ENCODE assay signal across 1 cellular context in the genomic region with DNA sequence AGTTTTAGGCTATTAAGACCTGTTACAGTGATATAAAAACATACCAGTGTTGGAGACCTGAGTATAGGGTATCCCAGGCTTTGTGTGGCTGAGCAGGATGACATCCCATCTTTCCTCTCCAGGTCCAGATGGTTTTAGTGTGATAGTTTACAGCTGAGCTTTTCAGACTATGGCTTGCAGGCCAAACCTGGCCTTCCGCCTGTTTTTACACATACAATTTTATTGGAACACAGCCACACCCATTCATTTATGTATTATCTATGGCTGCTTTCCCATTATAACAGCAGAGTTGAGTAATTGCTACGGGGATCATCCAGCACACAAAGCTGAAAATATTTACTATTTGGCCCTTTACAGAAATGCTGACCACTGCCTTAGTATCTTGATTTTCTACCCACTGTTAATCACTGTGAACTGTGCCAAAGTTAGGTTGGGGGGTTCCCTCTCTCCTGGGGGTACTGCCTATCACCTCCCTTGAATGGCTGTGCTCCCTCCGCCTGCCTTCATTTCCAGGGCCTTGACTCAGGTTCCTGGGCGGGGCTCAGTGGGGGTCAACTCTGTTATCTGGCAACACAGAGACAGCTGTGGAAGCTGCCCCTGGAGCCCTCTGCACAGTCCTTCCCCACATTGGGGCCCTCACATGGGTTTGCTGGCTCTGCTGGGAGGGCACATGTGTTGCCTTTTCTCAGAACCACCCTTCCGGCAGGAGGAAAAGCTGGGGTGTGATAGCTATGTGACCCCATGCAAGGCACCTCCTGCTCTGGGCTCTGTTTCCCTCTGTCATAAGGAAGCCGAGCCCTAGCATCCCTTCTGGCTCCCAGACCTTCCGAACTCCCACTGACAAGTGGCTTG.
A peak's percentile ranks its signal among the peaks of the same experiment; 100 is the strongest.
TF ChIP-seq lines count a peak whose summit lies in the region.

No MANE protein-coding gene starts in this region.

TF ChIP-seq in K562, 482 proteins besides CTCF, POLR2A, EP300 and RAD21 (continued from another document and continues in another):
- TF ChIP-seq, protein P1, sequence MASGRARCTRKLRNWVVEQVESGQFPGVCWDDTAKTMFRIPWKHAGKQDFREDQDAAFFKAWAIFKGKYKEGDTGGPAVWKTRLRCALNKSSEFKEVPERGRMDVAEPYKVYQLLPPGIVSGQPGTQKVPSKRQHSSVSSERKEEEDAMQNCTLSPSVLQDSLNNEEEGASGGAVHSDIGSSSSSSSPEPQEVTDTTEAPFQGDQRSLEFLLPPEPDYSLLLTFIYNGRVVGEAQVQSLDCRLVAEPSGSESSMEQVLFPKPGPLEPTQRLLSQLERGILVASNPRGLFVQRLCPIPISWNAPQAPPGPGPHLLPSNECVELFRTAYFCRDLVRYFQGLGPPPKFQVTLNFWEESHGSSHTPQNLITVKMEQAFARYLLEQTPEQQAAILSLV (tag; IDR thresholded peaks at IDR 0.05): no peak
- TF ChIP-seq SETDB1 (IDR thresholded peaks at IDR 0.05; ENCODE audit: low read length): no peak
- no peak for TF ChIP-seq PRMT5 (CRISPR knock-in tag; IDR thresholded peaks at IDR 0.05)
- no peak for TF ChIP-seq SRSF1 (IDR thresholded peaks at IDR 0.05; ENCODE audit: low read depth, low read length)
- TF ChIP-seq, protein P2, sequence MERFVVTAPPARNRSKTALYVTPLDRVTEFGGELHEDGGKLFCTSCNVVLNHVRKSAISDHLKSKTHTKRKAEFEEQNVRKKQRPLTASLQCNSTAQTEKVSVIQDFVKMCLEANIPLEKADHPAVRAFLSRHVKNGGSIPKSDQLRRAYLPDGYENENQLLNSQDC (CRISPR knock-in tag; IDR thresholded peaks at IDR 0.05): no peak
- TF ChIP-seq, protein P3, sequence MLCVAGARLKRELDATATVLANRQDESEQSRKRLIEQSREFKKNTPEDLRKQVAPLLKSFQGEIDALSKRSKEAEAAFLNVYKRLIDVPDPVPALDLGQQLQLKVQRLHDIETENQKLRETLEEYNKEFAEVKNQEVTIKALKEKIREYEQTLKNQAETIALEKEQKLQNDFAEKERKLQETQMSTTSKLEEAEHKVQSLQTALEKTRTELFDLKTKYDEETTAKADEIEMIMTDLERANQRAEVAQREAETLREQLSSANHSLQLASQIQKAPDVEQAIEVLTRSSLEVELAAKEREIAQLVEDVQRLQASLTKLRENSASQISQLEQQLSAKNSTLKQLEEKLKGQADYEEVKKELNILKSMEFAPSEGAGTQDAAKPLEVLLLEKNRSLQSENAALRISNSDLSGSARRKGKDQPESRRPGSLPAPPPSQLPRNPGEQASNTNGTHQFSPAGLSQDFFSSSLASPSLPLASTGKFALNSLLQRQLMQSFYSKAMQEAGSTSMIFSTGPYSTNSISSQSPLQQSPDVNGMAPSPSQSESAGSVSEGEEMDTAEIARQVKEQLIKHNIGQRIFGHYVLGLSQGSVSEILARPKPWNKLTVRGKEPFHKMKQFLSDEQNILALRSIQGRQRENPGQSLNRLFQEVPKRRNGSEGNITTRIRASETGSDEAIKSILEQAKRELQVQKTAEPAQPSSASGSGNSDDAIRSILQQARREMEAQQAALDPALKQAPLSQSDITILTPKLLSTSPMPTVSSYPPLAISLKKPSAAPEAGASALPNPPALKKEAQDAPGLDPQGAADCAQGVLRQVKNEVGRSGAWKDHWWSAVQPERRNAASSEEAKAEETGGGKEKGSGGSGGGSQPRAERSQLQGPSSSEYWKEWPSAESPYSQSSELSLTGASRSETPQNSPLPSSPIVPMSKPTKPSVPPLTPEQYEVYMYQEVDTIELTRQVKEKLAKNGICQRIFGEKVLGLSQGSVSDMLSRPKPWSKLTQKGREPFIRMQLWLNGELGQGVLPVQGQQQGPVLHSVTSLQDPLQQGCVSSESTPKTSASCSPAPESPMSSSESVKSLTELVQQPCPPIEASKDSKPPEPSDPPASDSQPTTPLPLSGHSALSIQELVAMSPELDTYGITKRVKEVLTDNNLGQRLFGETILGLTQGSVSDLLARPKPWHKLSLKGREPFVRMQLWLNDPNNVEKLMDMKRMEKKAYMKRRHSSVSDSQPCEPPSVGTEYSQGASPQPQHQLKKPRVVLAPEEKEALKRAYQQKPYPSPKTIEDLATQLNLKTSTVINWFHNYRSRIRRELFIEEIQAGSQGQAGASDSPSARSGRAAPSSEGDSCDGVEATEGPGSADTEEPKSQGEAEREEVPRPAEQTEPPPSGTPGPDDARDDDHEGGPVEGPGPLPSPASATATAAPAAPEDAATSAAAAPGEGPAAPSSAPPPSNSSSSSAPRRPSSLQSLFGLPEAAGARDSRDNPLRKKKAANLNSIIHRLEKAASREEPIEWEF (CRISPR knock-in tag; IDR thresholded peaks at IDR 0.05): no peak
- no peak for TF ChIP-seq WHSC1 (IDR thresholded peaks at IDR 0.05; ENCODE audit: low read length)
- no peak for TF ChIP-seq NFATC3 (IDR thresholded peaks at IDR 0.05)
- peak; percentile 65; the same call in 1 of the 2 replicates for TF ChIP-seq CBFB (CRISPR knock-in tag; IDR thresholded peaks at IDR 0.05)
- TF ChIP-seq PHB (CRISPR knock-in tag; IDR thresholded peaks at IDR 0.05): no peak
- peak; percentile 94 for TF ChIP-seq MYNN (IDR thresholded peaks at IDR 0.05)
- no peak for TF ChIP-seq MYNN (CRISPR knock-in tag; IDR thresholded peaks at IDR 0.05)
- no peak for TF ChIP-seq ILF3 (IDR thresholded peaks at IDR 0.05; ENCODE audit: borderline replicate concordance)
- TF ChIP-seq SMARCA4 (IDR thresholded peaks at IDR 0.05): peak; percentile 83
- no peak for TF ChIP-seq BRD4 (IDR thresholded peaks at IDR 0.05)
- TF ChIP-seq ZNF316 (IDR thresholded peaks at IDR 0.05): peak; percentile 41; the same call in 1 of the 2 replicates
- TF ChIP-seq ARID2 (IDR thresholded peaks at IDR 0.05): no peak
- no peak for TF ChIP-seq CBX8 (IDR thresholded peaks at IDR 0.05; ENCODE audit: borderline replicate concordance, extremely low read depth, low read depth, low read length, poor library complexity, severe bottlenecking)
- no peak for TF ChIP-seq SREBF2 (CRISPR knock-in tag; IDR thresholded peaks at IDR 0.05)
- TF ChIP-seq ZNF696 (CRISPR knock-in tag; conservative IDR thresholded peaks at IDR 0.05): no peak
- no peak for TF ChIP-seq DIDO1 (tag; IDR thresholded peaks at IDR 0.05; ENCODE audit: low read depth)
- TF ChIP-seq MYC (IDR thresholded peaks at IDR 0.05; ENCODE audit: low read depth, low read length): peak; percentile 74; the same call in 1 of the 2 replicates
- no peak for TF ChIP-seq MYC (CRISPR knock-in tag; IDR thresholded peaks at IDR 0.05; ENCODE audit: borderline replicate concordance, low read depth)
- no peak for TF ChIP-seq TSC22D4 (tag; IDR thresholded peaks at IDR 0.05)
- no peak for TF ChIP-seq GABPB1 (CRISPR knock-in tag; IDR thresholded peaks at IDR 0.05)
- TF ChIP-seq ZFP91 (CRISPR knock-in tag; IDR thresholded peaks at IDR 0.05): no peak
- TF ChIP-seq ZBTB8A (IDR thresholded peaks at IDR 0.05; ENCODE audit: partially characterized antibody): no peak
- no peak for TF ChIP-seq RHOXF2B (CRISPR knock-in tag; conservative IDR thresholded peaks at IDR 0.05)
- no peak for TF ChIP-seq MCM7 (IDR thresholded peaks at IDR 0.05)
- no peak for TF ChIP-seq MIER1 (IDR thresholded peaks at IDR 0.05; ENCODE audit: low read depth)
- TF ChIP-seq ZNF347 (CRISPR knock-in tag; IDR thresholded peaks at IDR 0.05; ENCODE audit: low read depth): no peak
- TF ChIP-seq HEY1 (CRISPR knock-in tag; IDR thresholded peaks at IDR 0.05; ENCODE audit: borderline replicate concordance): no peak
- no peak for TF ChIP-seq TEAD2 (tag; IDR thresholded peaks at IDR 0.05)
- no peak for TF ChIP-seq NBN (IDR thresholded peaks at IDR 0.05; ENCODE audit: low read depth)
- TF ChIP-seq RBM15 (IDR thresholded peaks at IDR 0.05; ENCODE audit: insufficient read depth, low read length): no peak
- no peak for TF ChIP-seq ZNF174 (CRISPR knock-in tag; IDR thresholded peaks at IDR 0.05)
- no peak for TF ChIP-seq SIX5 (IDR thresholded peaks at IDR 0.05; ENCODE audit: borderline replicate concordance in 1 of 2, insufficient read depth in 1 of 2, low read depth in 1 of 2, low read length in 2 of 2)
- 0 out of 2 replicates have a peak, but pooled peaks have one; percentile 67 for TF ChIP-seq ELF4 (CRISPR knock-in tag; IDR thresholded peaks at IDR 0.05)
- TF ChIP-seq, protein P4, sequence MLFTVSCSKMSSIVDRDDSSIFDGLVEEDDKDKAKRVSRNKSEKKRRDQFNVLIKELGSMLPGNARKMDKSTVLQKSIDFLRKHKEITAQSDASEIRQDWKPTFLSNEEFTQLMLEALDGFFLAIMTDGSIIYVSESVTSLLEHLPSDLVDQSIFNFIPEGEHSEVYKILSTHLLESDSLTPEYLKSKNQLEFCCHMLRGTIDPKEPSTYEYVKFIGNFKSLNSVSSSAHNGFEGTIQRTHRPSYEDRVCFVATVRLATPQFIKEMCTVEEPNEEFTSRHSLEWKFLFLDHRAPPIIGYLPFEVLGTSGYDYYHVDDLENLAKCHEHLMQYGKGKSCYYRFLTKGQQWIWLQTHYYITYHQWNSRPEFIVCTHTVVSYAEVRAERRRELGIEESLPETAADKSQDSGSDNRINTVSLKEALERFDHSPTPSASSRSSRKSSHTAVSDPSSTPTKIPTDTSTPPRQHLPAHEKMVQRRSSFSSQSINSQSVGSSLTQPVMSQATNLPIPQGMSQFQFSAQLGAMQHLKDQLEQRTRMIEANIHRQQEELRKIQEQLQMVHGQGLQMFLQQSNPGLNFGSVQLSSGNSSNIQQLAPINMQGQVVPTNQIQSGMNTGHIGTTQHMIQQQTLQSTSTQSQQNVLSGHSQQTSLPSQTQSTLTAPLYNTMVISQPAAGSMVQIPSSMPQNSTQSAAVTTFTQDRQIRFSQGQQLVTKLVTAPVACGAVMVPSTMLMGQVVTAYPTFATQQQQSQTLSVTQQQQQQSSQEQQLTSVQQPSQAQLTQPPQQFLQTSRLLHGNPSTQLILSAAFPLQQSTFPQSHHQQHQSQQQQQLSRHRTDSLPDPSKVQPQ (CRISPR knock-in tag; IDR thresholded peaks at IDR 0.05; ENCODE audit: borderline replicate concordance): 0 out of 2 replicates have a peak, but pooled peaks have one; percentile 39
- TF ChIP-seq DACH1 (IDR thresholded peaks at IDR 0.05; ENCODE audit: partially characterized antibody): peak; percentile 96
- TF ChIP-seq, protein P5, sequence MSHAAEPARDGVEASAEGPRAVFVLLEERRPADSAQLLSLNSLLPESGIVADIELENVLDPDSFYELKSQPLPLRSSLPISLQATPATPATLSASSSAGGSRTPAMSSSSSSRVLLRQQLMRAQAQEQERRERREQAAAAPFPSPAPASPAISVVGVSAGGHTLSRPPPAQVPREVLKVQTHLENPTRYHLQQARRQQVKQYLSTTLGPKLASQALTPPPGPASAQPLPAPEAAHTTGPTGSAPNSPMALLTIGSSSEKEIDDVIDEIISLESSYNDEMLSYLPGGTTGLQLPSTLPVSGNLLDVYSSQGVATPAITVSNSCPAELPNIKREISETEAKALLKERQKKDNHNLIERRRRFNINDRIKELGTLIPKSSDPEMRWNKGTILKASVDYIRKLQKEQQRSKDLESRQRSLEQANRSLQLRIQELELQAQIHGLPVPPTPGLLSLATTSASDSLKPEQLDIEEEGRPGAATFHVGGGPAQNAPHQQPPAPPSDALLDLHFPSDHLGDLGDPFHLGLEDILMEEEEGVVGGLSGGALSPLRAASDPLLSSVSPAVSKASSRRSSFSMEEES (CRISPR knock-in tag; IDR thresholded peaks at IDR 0.05): no peak
- no peak for TF ChIP-seq HNRNPL (IDR thresholded peaks at IDR 0.05; ENCODE audit: low read depth, low read length)
- TF ChIP-seq, protein P6, sequence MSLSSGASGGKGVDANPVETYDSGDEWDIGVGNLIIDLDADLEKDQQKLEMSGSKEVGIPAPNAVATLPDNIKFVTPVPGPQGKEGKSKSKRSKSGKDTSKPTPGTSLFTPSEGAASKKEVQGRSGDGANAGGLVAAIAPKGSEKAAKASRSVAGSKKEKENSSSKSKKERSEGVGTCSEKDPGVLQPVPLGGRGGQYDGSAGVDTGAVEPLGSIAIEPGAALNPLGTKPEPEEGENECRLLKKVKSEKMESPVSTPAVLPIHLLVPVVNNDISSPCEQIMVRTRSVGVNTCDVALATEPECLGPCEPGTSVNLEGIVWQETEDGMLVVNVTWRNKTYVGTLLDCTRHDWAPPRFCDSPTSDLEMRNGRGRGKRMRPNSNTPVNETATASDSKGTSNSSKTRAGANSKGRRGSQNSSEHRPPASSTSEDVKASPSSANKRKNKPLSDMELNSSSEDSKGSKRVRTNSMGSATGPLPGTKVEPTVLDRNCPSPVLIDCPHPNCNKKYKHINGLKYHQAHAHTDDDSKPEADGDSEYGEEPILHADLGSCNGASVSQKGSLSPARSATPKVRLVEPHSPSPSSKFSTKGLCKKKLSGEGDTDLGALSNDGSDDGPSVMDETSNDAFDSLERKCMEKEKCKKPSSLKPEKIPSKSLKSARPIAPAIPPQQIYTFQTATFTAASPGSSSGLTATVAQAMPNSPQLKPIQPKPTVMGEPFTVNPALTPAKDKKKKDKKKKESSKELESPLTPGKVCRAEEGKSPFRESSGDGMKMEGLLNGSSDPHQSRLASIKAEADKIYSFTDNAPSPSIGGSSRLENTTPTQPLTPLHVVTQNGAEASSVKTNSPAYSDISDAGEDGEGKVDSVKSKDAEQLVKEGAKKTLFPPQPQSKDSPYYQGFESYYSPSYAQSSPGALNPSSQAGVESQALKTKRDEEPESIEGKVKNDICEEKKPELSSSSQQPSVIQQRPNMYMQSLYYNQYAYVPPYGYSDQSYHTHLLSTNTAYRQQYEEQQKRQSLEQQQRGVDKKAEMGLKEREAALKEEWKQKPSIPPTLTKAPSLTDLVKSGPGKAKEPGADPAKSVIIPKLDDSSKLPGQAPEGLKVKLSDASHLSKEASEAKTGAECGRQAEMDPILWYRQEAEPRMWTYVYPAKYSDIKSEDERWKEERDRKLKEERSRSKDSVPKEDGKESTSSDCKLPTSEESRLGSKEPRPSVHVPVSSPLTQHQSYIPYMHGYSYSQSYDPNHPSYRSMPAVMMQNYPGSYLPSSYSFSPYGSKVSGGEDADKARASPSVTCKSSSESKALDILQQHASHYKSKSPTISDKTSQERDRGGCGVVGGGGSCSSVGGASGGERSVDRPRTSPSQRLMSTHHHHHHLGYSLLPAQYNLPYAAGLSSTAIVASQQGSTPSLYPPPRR (CRISPR knock-in tag; IDR thresholded peaks at IDR 0.05; ENCODE audit: borderline replicate concordance): no peak
- TF ChIP-seq XRCC4 (IDR thresholded peaks at IDR 0.05; ENCODE audit: extremely low read depth, insufficient read depth, insufficient read length): no peak
- TF ChIP-seq TAF9B (IDR thresholded peaks at IDR 0.05; ENCODE audit: partially characterized antibody): peak; percentile 88
- peak; percentile 46 for TF ChIP-seq PML (IDR thresholded peaks at IDR 0.05; ENCODE audit: low read length)
